1 cellular context compared by ENCODE assay signal in genomic region chr15:78929536-78930264, GRCh38.
TF ChIP-seq lines count a peak whose summit lies in the region.

No MANE protein-coding gene starts in this region.

TF ChIP-seq in K562, 482 proteins besides CTCF, POLR2A, EP300 and RAD21:
- TF ChIP-seq THRA (IDR thresholded peaks at IDR 0.05), result no peak
- no peak for TF ChIP-seq E2F5 (CRISPR knock-in tag; IDR thresholded peaks at IDR 0.05)
- TF ChIP-seq HIVEP1 (CRISPR knock-in tag; IDR thresholded peaks at IDR 0.05), result no peak
- no peak for TF ChIP-seq ZBTB1 (CRISPR knock-in tag; IDR thresholded peaks at IDR 0.05; ENCODE audit: borderline replicate concordance, low read depth)
- TF ChIP-seq DACH1 (IDR thresholded peaks at IDR 0.05; ENCODE audit: partially characterized antibody), result no peak
- no peak for TF ChIP-seq RNF219 (CRISPR knock-in tag; IDR thresholded peaks at IDR 0.05)
- TF ChIP-seq IRF9 (tag; IDR thresholded peaks at IDR 0.05), result no peak
- TF ChIP-seq SNAPC5 (CRISPR knock-in tag; IDR thresholded peaks at IDR 0.05), result no peak
- TF ChIP-seq RREB1 (CRISPR knock-in tag; IDR thresholded peaks at IDR 0.05), result no peak
- no peak for TF ChIP-seq TCF7 (IDR thresholded peaks at IDR 0.05; ENCODE audit: borderline replicate concordance)
- 0 out of 2 replicates have a peak, but pooled peaks have one; percentile 18 for TF ChIP-seq MAX (CRISPR knock-in tag; IDR thresholded peaks at IDR 0.05)
- TF ChIP-seq TOE1 (IDR thresholded peaks at IDR 0.05; ENCODE audit: borderline replicate concordance), result no peak
- no peak for TF ChIP-seq TOE1 (CRISPR knock-in tag; IDR thresholded peaks at IDR 0.05; ENCODE audit: borderline replicate concordance, low read depth)
- no peak for TF ChIP-seq ZKSCAN3 (CRISPR knock-in tag; IDR thresholded peaks at IDR 0.05)
- TF ChIP-seq POLR2G (IDR thresholded peaks at IDR 0.05; ENCODE audit: low read depth, low read length), result peak; percentile 65
- TF ChIP-seq HSF4 (CRISPR knock-in tag; IDR thresholded peaks at IDR 0.05; ENCODE audit: borderline replicate concordance), result no peak
TF ChIP-seq in K562: peak in this region for 2.
